11 cellular contexts compared by ENCODE assay signal in genomic region chr2:129859141-129859540, GRCh38.
DNase-seq lines count a peak whose midpoint lies in the region; ATAC-seq and TF ChIP-seq lines count a peak whose summit lies in the region.
"Had no signal": no experiment of that assay in that cellular context is flagged by ENCODE, and none has a peak within 500 bp of the region (broad histone marks: within the 10 kb centered on the region; RNA-seq: fewer than 3 reads in every experiment).

No MANE protein-coding gene starts in this region.

- no peak overlapping the region for H2AK9ac ChIP-seq in IMR-90 (replicated peaks; ENCODE audit: low read depth, low read length, poor library complexity)

- no peak for TF ChIP-seq POLR2A in IMR-90 (IDR thresholded peaks at IDR 0.05; ENCODE audit: low read depth, low read length)

- H3K4me3 Mint-ChIP-seq in endodermal cell, result no peak overlapping the region
- no peak overlapping the region for H3K4me3 Mint-ChIP-seq in CD8-positive, alpha-beta T cell
- H3K4me3 Mint-ChIP-seq: CD14-positive monocyte had no signal

- no peaks in the 10 kb centered on the region for H4K20me1 ChIP-seq in IMR-90 (ENCODE audit: insufficient read depth, low read length)

- peaks cover 4% of the 10 kb centered on the region for H3K4me1 Mint-ChIP-seq in endodermal cell
- H3K4me1 Mint-ChIP-seq in CD8-positive, alpha-beta T cell (ENCODE audit: low read depth), result no peaks in the 10 kb centered on the region

- H3K79me1 ChIP-seq in IMR-90 (ENCODE audit: low read depth in 1 of 2, low read length in 2 of 2), result no peaks in the 10 kb centered on the region

- no peaks in the 10 kb centered on the region for H3K36me3 ChIP-seq in left ventricle myocardium inferior
- no peaks in the 10 kb centered on the region for H3K36me3 ChIP-seq in IMR-90 (ENCODE audit: control insufficient read depth, insufficient read depth, low read length)
- no peaks in the 10 kb centered on the region for H3K36me3 ChIP-seq in endodermal cell (ENCODE audit: control insufficient read depth, insufficient read depth, low read length)
- no peaks in the 10 kb centered on the region for H3K36me3 ChIP-seq in CD8-positive, alpha-beta T cell (ENCODE audit: insufficient read depth, low read length)

- H3K27ac ChIP-seq in left ventricle myocardium inferior (replicated peaks), result no peak overlapping the region
- no peak overlapping the region for H3K27ac ChIP-seq in right cardiac atrium (ENCODE audit: low read length)
- no peak overlapping the region for H3K27ac ChIP-seq in IMR-90 (ENCODE audit: insufficient read depth, low read length)
- H3K27ac ChIP-seq in endodermal cell (ENCODE audit: low read depth, low read length), result no peak overlapping the region
- no peak overlapping the region for H3K27ac ChIP-seq in CD8-positive, alpha-beta T cell (ENCODE audit: low read depth, low read length)
- H3K27ac ChIP-seq: A549, GM23248 had no signal

- TF ChIP-seq RAD21 in IMR-90 (IDR thresholded peaks at IDR 0.05; ENCODE audit: low read length), result no peak

- peaks cover 10% of the 10 kb centered on the region for H3K9me3 ChIP-seq in left ventricle myocardium inferior (replicated peaks)
- no peaks in the 10 kb centered on the region for H3K9me3 ChIP-seq in right cardiac atrium (ENCODE audit: control insufficient read depth, low read length)
- H3K9me3 ChIP-seq in IMR-90 (ENCODE audit: control insufficient read depth, insufficient read depth, low read length), result no peaks in the 10 kb centered on the region
- H3K9me3 ChIP-seq in endodermal cell (ENCODE audit: control insufficient read depth, low read length), result no peaks in the 10 kb centered on the region
- H3K9me3 ChIP-seq in CD8-positive, alpha-beta T cell (ENCODE audit: low read length), result no peaks in the 10 kb centered on the region
- H3K9me3 ChIP-seq: A549 had no signal

- H2AK5ac ChIP-seq in IMR-90 (ENCODE audit: low read depth, low read length), result no peak overlapping the region

- POLR2A ChIA-PET in IMR-90 (lab: Charles Lee; ENCODE audit: unreplicated experiment), result no interaction called here
- POLR2A ChIA-PET in CD8-positive, alpha-beta T cell (lab: Charles Lee), result no interaction called here

- H3K4me3 ChIP-seq in left ventricle myocardium inferior (no peak overlapping the region), right cardiac atrium (ENCODE audit: low read length) (no peak overlapping the region), IMR-90 (ENCODE audit: insufficient read depth, low read depth, low read length) (no peak overlapping the region), endodermal cell (ENCODE audit: low read length) (no peak overlapping the region)
- no peak overlapping the region for H3K4me3 ChIP-seq in CD8-positive, alpha-beta T cell (ENCODE audit: low read depth, low read length)
- H3K4me3 ChIP-seq: A549, GM23248 had no signal

- intact Hi-C loops in left ventricle myocardium inferior (cut with micrococcal nuclease) (no loop called here), right cardiac atrium (cut with DNase I) (no loop called here), IMR-90 (cut with micrococcal nuclease) (no loop called here)
- intact Hi-C loops in CD8-positive, alpha-beta T cell (cut with DNase I, micrococcal nuclease), result loop anchor here in 1 of 2 experiments (10.0 kb wide), 1 partner anchor 1684 kb away; no protein-coding TSS in a partner anchor

- H2BK120ac ChIP-seq in IMR-90 (ENCODE audit: low read depth, low read length), result no peak overlapping the region

- H4K5ac ChIP-seq in IMR-90 (ENCODE audit: low read depth, low read length), result no peak overlapping the region

- H3K27me3 Mint-ChIP-seq in endodermal cell (ENCODE audit: insufficient read depth), result no peaks in the 10 kb centered on the region
- no peaks in the 10 kb centered on the region for H3K27me3 Mint-ChIP-seq in CD8-positive, alpha-beta T cell (ENCODE audit: low read depth)

- dilution Hi-C loops in IMR-90 (cut with HindIII; ENCODE audit: low sequenced_read_pairs, unreplicated experiment), result no loop called here

- no peak overlapping the region for H3K14ac ChIP-seq in IMR-90 (replicated peaks; ENCODE audit: low read depth, low read length)

- no peak overlapping the region for H3K18ac ChIP-seq in IMR-90 (ENCODE audit: low read depth, low read length)

- TF ChIP-seq CTCF in left ventricle myocardium inferior (IDR thresholded peaks at IDR 0.05; ENCODE audit: borderline replicate concordance), result peak; percentile 13
- no peak for TF ChIP-seq CTCF in IMR-90 (conservative IDR thresholded peaks at IDR 0.05; ENCODE audit: low read depth, low read length)
- TF ChIP-seq CTCF in endodermal cell (conservative IDR thresholded peaks at IDR 0.05), result peak; percentile 21
- no peak for TF ChIP-seq CTCF in CD8-positive, alpha-beta T cell (IDR thresholded peaks at IDR 0.05)

- H2AFZ ChIP-seq in IMR-90 (replicated peaks; ENCODE audit: low read length, poor library complexity), result peak overlapping the region; percentile 43
- H2AFZ ChIP-seq: GM23248 had no signal

- H3K9me3 Mint-ChIP-seq in endodermal cell, result peaks cover 6% of the 10 kb centered on the region
- H3K9me3 Mint-ChIP-seq in CD8-positive, alpha-beta T cell, result peaks cover 9% of the 10 kb centered on the region

- H3K4me1 ChIP-seq in left ventricle myocardium inferior, result no peaks in the 10 kb centered on the region
- no peaks in the 10 kb centered on the region for H3K4me1 ChIP-seq in right cardiac atrium (ENCODE audit: control insufficient read depth, insufficient read depth, low read length)
- no peaks in the 10 kb centered on the region for H3K4me1 ChIP-seq in IMR-90 (ENCODE audit: control insufficient read depth, insufficient read depth, low read length)
- no peaks in the 10 kb centered on the region for H3K4me1 ChIP-seq in endodermal cell (ENCODE audit: control insufficient read depth, insufficient read depth, low read length)
- H3K4me1 ChIP-seq in CD8-positive, alpha-beta T cell (ENCODE audit: insufficient read depth, low read length), result no peaks in the 10 kb centered on the region
- H3K4me1 ChIP-seq: A549 had no signal

- H2BK15ac ChIP-seq in IMR-90 (ENCODE audit: low read depth, low read length), result no peak overlapping the region

- no peaks in the 10 kb centered on the region for H3K9me1 ChIP-seq in IMR-90 (ENCODE audit: insufficient read depth, low read length)

- no peak overlapping the region for H3K27ac Mint-ChIP-seq in endodermal cell
- H3K27ac Mint-ChIP-seq in CD8-positive, alpha-beta T cell, result no peak overlapping the region
- H3K27ac Mint-ChIP-seq: CD14-positive monocyte had no signal

- no TSS peak for BruUV-seq in IMR-90 (replicated peaks; lab: Mats Ljungman, UMichigan)

- DNase-seq in left ventricle myocardium inferior, result no peak
- DNase-seq in right cardiac atrium, result no peak
- DNase-seq in IMR-90, result no peak
- no peak for DNase-seq in endodermal cell
- no peak for DNase-seq in CD8-positive, alpha-beta T cell
- no peak for DNase-seq in NOMO-1 (lab: John Stamatoyannopoulos, UW; ENCODE audit: unreplicated experiment in 2 of 2)
- DNase-seq: DMS53, GM23248 had no signal

- H4K91ac ChIP-seq in IMR-90 (ENCODE audit: insufficient read depth, low read depth, low read length), result no peak overlapping the region

- no peaks in the 10 kb centered on the region for H3K36me3 Mint-ChIP-seq in endodermal cell (ENCODE audit: low read depth)
- H3K36me3 Mint-ChIP-seq in CD8-positive, alpha-beta T cell, result no peaks in the 10 kb centered on the region
- H3K36me3 Mint-ChIP-seq: CD14-positive monocyte had no signal

- H3K27me3 ChIP-seq in left ventricle myocardium inferior (ENCODE audit: low read depth) (peaks cover 5% of the 10 kb centered on the region), right cardiac atrium (ENCODE audit: control insufficient read depth, insufficient read depth) (no peaks in the 10 kb centered on the region), IMR-90 (ENCODE audit: control insufficient read depth, insufficient read depth, low read length) (no peaks in the 10 kb centered on the region), endodermal cell (ENCODE audit: control insufficient read depth, insufficient read depth, low read length, poor library complexity, severe bottlenecking) (no peaks in the 10 kb centered on the region)
- H3K27me3 ChIP-seq in CD8-positive, alpha-beta T cell (ENCODE audit: insufficient read depth, low read length), result no peaks in the 10 kb centered on the region

- in situ Hi-C loops in IMR-90 (cut with MboI; ENCODE audit: low sequenced_read_pairs), result loop anchor here (10.0 to 25.0 kb wide), 2 partner anchors 1697 to 1794 kb away; no protein-coding TSS in a partner anchor

- no peak overlapping the region for H3K4ac ChIP-seq in IMR-90 (ENCODE audit: low read depth, low read length)

- 54% methylated on average over 10 of the region's 10 CpGs for WGBS in right cardiac atrium
- WGBS in IMR-90 (ENCODE audit: extremely low coverage in 2 of 2, insufficient read length in 1 of 2), 2 experiments, result 57% methylated on average over 5 of the region's 10 CpGs; no CpG with 5 or more reads in 1 of the 2 experiments
- WGBS in endodermal cell (ENCODE audit: insufficient coverage in 1 of 2, insufficient read length in 1 of 2), 2 experiments, result 83 to 90% methylated on average over 6 to 10 of the region's 10 CpGs

- H3K9ac ChIP-seq in IMR-90 (ENCODE audit: low read depth, low read length) (no peak overlapping the region), endodermal cell (ENCODE audit: extremely low read depth, low read length, poor library complexity, severe bottlenecking) (no peak overlapping the region)
- H3K9ac ChIP-seq: GM23248 had no signal

- H3K4me2 ChIP-seq in IMR-90 (ENCODE audit: low read depth, low read length), result no peak overlapping the region
- H3K4me2 ChIP-seq: A549 had no signal

- CTCF ChIA-PET in IMR-90 (lab: Yijun Ruan, JAX), result no interaction called here
- CTCF ChIA-PET in CD8-positive, alpha-beta T cell (lab: Charles Lee), result no interaction called here

- H3K23ac ChIP-seq in IMR-90 (ENCODE audit: low read depth, low read length), result no peak overlapping the region

- no peak overlapping the region for H2BK20ac ChIP-seq in IMR-90 (ENCODE audit: low read depth, low read length)

- no peak for ATAC-seq in right cardiac atrium
- ATAC-seq in IMR-90 (ENCODE audit: low read depth), result no peak
- no peak for ATAC-seq in CD8-positive, alpha-beta T cell
- no peak for ATAC-seq in HG03520 (IDR thresholded peaks at IDR 0.05; ENCODE audit: unreplicated experiment)

- no peak overlapping the region for H3K56ac ChIP-seq in IMR-90 (ENCODE audit: extremely low read depth, insufficient read depth, low read length)

- H2BK5ac ChIP-seq in IMR-90 (ENCODE audit: low read depth, low read length, poor library complexity, severe bottlenecking), result no peak overlapping the region

- no peak overlapping the region for H4K8ac ChIP-seq in IMR-90 (ENCODE audit: low read depth in 2 of 2, low read length in 2 of 2)

TF ChIP-seq in IMR-90, 13 proteins besides CTCF, POLR2A, EP300 and RAD21 (continues in another document):
- TF ChIP-seq RCOR1 (IDR thresholded peaks at IDR 0.05; ENCODE audit: insufficient replicate concordance, low read length) (no peak), CHD1 (IDR thresholded peaks at IDR 0.05; ENCODE audit: low read depth, low read length) (no peak), MAFK (IDR thresholded peaks at IDR 0.05; ENCODE audit: low read depth, low read length) (no peak), BHLHE40 (IDR thresholded peaks at IDR 0.05; ENCODE audit: low read depth, low read length) (no peak)

Comparison
In these comparisons a context has a peak if more than half of its experiments do, and no peak if none do; other contexts are left out.
1. CTCF ChIP-seq: peak in left ventricle myocardium inferior (single experiment) and endodermal cell (single experiment); none in IMR-90 (single experiment) and CD8-positive, alpha-beta T cell (single experiment).